In genomic region chr1:79255421-79255820, GRCh38 we compare ENCODE assay signal across 16 cellular contexts.
A peak's percentile ranks its signal among the peaks of the same experiment; 100 is the strongest.
DNase-seq lines count a peak whose midpoint lies in the region; ATAC-seq and TF ChIP-seq lines count a peak whose summit lies in the region.
"Had no signal": no experiment of that assay in that cellular context is flagged by ENCODE, and none has a peak within 500 bp of the region (broad histone marks: within the 10 kb centered on the region; RNA-seq: fewer than 3 reads in every experiment).

No MANE protein-coding gene starts in this region.

- no peak overlapping the region for H3K27ac ChIP-seq in smooth muscle cell (ENCODE audit: low read depth)
- H3K27ac ChIP-seq: 22Rv1, A549, C4-2B, GM23248, HL-60 had no signal

- H3K4me1 ChIP-seq in smooth muscle cell (ENCODE audit: low read depth) = no peaks in the 10 kb centered on the region
- H3K4me1 ChIP-seq: A549, Caco-2, HAP-1 had no signal

- H3K79me2 ChIP-seq in smooth muscle cell (ENCODE audit: low read depth) = no peaks in the 10 kb centered on the region

- no peaks in the 10 kb centered on the region for H3K9me3 ChIP-seq in smooth muscle cell (replicated peaks; ENCODE audit: low read depth)
- H3K9me3 ChIP-seq: A549, Caco-2, HAP-1 had no signal

- H2AFZ ChIP-seq in smooth muscle cell (ENCODE audit: low read depth) = peak overlapping the region; percentile 32
- H2AFZ ChIP-seq: GM23248 had no signal

- H4K20me1 ChIP-seq in smooth muscle cell (ENCODE audit: low read depth) = no peaks in the 10 kb centered on the region

- DNase-seq in NCI-H1417 (lab: John Stamatoyannopoulos, UW) (peak in 2 of 3 experiments; percentile 7 to 59), NCI-H1417 treated with DMSO at 0.1 percent for 48 hours (lab: John Stamatoyannopoulos, UW) (no peak), DMS53 (lab: John Stamatoyannopoulos, UW) (peak; percentile 81), NCI-H748 (lab: John Stamatoyannopoulos, UW; ENCODE audit: unreplicated experiment) (peak; percentile 86), smooth muscle cell (lab: John Stamatoyannopoulos, UW; ENCODE audit: unreplicated experiment) (no peak)
- DNase-seq: AML-193; Caco-2; CD4-positive, alpha-beta T cell had no signal

- ATAC-seq in HG02852 (IDR thresholded peaks at IDR 0.05; ENCODE audit: unreplicated experiment) (no peak), HG03159 (IDR thresholded peaks at IDR 0.05; ENCODE audit: unreplicated experiment) (no peak)
- ATAC-seq: A549 had no signal

- H3F3A ChIP-seq in smooth muscle cell (ENCODE audit: low read depth) = no peaks in the 10 kb centered on the region

- H3K4me3 ChIP-seq in smooth muscle cell = no peak overlapping the region
- H3K4me3 ChIP-seq: A549, GM23248, HAP-1 had no signal

- no peak for TF ChIP-seq CTCF in smooth muscle cell (IDR thresholded peaks at IDR 0.05; ENCODE audit: borderline replicate concordance, insufficient read depth, poor library complexity, severe bottlenecking)

- no peaks in the 10 kb centered on the region for H3K27me3 ChIP-seq in smooth muscle cell (ENCODE audit: low read depth)

- H3K36me3 ChIP-seq in smooth muscle cell (ENCODE audit: low read depth) = no peaks in the 10 kb centered on the region
- H3K36me3 ChIP-seq: HAP-1 had no signal

- H3K9ac ChIP-seq in smooth muscle cell (ENCODE audit: low read depth) = no peak overlapping the region
- H3K9ac ChIP-seq: GM23248 had no signal

- WGBS in smooth muscle cell (ENCODE audit: low lambda C conversion rate) = 89% methylated on average over 2 of the region's 2 CpGs

- no peak overlapping the region for H3K4me2 ChIP-seq in smooth muscle cell
- H3K4me2 ChIP-seq: A549 had no signal

Comparison
In these comparisons a context has a peak if more than half of its experiments do, and no peak if none do; other contexts are left out.
1. DNase-seq: peak in NCI-H1417 (2 of 3), DMS53 (single experiment) and NCI-H748 (single experiment); none in NCI-H1417 treated with DMSO at 0.1 percent for 48 hours (single experiment) and smooth muscle cell (single experiment).